ENCODE assay signal across 18 cellular contexts in genomic region chrX:34900691-34901090, GRCh38. TPM values are rescaled to one million over a fixed set of nuclear protein-coding genes. Genes with fewer than 3 reads are reported as not detected.
A peak's percentile ranks its signal among the peaks of the same experiment; 100 is the strongest.
DNase-seq lines count a peak whose midpoint lies in the region; TF ChIP-seq lines count a peak whose summit lies in the region.
"Had no signal": no experiment of that assay in that cellular context is flagged by ENCODE, and none has a peak within 500 bp of the region (broad histone marks: within the 10 kb centered on the region; RNA-seq: fewer than 3 reads in every experiment).

No MANE protein-coding gene starts in this region.

- peaks cover 28% of the 10 kb centered on the region for H3K4me1 ChIP-seq in osteoblast (ENCODE audit: insufficient read depth, low read length)

- peak; percentile 17 for DNase-seq in LHCN-M2 (ENCODE audit: low read depth)
- DNase-seq in choroid plexus epithelial cell (ENCODE audit: low read depth), result peak; percentile 68
- no peak for DNase-seq in osteoblast (ENCODE audit: insufficient read length, low spot score, missing footprints)
- no peak for DNase-seq in GM20000 (ENCODE audit: low spot score)
- DNase-seq in stimulated activated naive CD4-positive, alpha-beta T cell treated with Interleukin-2 at 50 U/mL for 16 hours (lab: John Stamatoyannopoulos, UW), result no peak
- no peak for DNase-seq in NCI-H748 treated with DMSO at 0.1 percent for 48 hours (lab: John Stamatoyannopoulos, UW)
- no peak for DNase-seq in mesenteric fat pad (ENCODE audit: low spot score)
- DNase-seq: DND-41, NCI-H1105 treated with DMSO at 0.1 percent for 48 hours, NCI-H1694, NCI-H2081 treated with DMSO at 0.1 percent for 48 hours, NCI-H510A, NCI-H774, Right ventricle myocardium superior had no signal

- H3K4me2 ChIP-seq in osteoblast (ENCODE audit: insufficient read depth, low read length), result no peak overlapping the region

- no peak overlapping the region for H3K4me3 ChIP-seq in choroid plexus epithelial cell (ENCODE audit: low read depth, low read length)
- no peak overlapping the region for H3K4me3 ChIP-seq in osteoblast (ENCODE audit: insufficient read depth, low read length)
- H3K4me3 ChIP-seq: K562 had no signal

- no peak overlapping the region for H2AFZ ChIP-seq in osteoblast (ENCODE audit: low read length)

- H3K27ac ChIP-seq in osteoblast (ENCODE audit: low read depth, low read length), result peak overlapping the region; percentile 53

- H3K36me3 ChIP-seq in osteoblast (ENCODE audit: insufficient read depth, low read length), result no peaks in the 10 kb centered on the region

- no peaks in the 10 kb centered on the region for H3K27me3 ChIP-seq in osteoblast (ENCODE audit: insufficient read depth, low read length)

- H3K79me2 ChIP-seq in osteoblast (ENCODE audit: insufficient read depth, low read length), result no peaks in the 10 kb centered on the region

- no peak for TF ChIP-seq CTCF in choroid plexus epithelial cell (conservative IDR thresholded peaks at IDR 0.05; ENCODE audit: low read depth, low read length)
- no peak for TF ChIP-seq CTCF in osteoblast (IDR thresholded peaks at IDR 0.05; ENCODE audit: extremely low read depth, low read depth, low read length)
- no peak for TF ChIP-seq CTCF in GM20000 (IDR thresholded peaks at IDR 0.05; ENCODE audit: extremely low read depth, missing control alignments)

- H3K9me3 ChIP-seq in osteoblast (ENCODE audit: low read depth, low read length), result no peaks in the 10 kb centered on the region

- H4K20me1 ChIP-seq in osteoblast (ENCODE audit: insufficient read depth, low read length), result no peaks in the 10 kb centered on the region

RNA-seq across cellular contexts. Expression of gene FAM47B, which starts 41.9 kb away (rescaled TPM):
- total RNA-seq in LHCN-M2 (2014; rRNA removed) (not detected in 2 replicates), osteoblast (not detected in 2 replicates), mesenteric fat pad (not detected)
- polyA plus RNA-seq in LHCN-M2 (2012), result not detected
- total RNA-seq: H1, K562, OCI-LY7, Right ventricle myocardium superior had no signal
- polyA plus RNA-seq: CD14-positive monocyte, H1, K562 had no signal

Comparison
In these comparisons a context has a peak if more than half of its experiments do, and no peak if none do; other contexts are left out.
1. DNase-seq: peak in LHCN-M2 (single experiment) and choroid plexus epithelial cell (single experiment); none in osteoblast (single experiment), GM20000 (single experiment), stimulated activated naive CD4-positive, alpha-beta T cell treated with Interleukin-2 at 50 U/mL for 16 hours (single experiment), NCI-H748 treated with DMSO at 0.1 percent for 48 hours (single experiment) and mesenteric fat pad (single experiment).